In the genomic region with DNA sequence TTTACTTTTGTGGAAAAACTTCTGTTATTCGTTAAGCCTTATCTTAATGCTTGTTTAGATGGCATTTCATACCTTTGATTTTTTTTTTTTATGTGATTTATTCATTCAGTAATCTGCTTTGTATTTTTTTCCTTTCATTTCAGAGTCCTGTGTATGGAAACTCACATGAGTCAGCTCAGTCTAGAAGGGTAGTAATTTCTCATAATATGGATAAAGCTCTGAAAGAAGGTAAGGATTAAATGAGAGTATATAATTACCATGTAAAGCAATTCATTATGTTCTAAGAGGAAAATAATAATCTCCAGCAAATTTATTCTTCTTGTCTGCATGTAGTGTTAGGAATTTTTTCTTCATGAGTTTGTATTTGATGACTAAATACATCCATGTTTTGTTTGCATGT, we compare ENCODE assay signal across 17 cellular contexts.
DNase-seq lines count a peak whose midpoint lies in the region; FAIRE-seq and TF ChIP-seq lines count a peak whose summit lies in the region.
"Had no signal": no experiment of that assay in that cellular context is flagged by ENCODE, and none has a peak within 500 bp of the region (broad histone marks: within the 10 kb centered on the region; RNA-seq: fewer than 3 reads in every experiment).

No MANE protein-coding gene starts in this region.

- DNase-seq in GM18507 (ENCODE audit: extremely low spot score, insufficient read length, low read depth) (no peak), amniotic epithelial cell (ENCODE audit: low read depth) (peak; percentile 49), retinal pigment epithelial cell (ENCODE audit: low read depth) (peak; percentile 39), NCI-H526 (lab: John Stamatoyannopoulos, UW) (no peak), NOMO-1 (lab: John Stamatoyannopoulos, UW; ENCODE audit: unreplicated experiment in 2 of 2) (no peak)
- DNase-seq in NK-92 treated with Interleukin-12 subunit alpha and Interleukin-12 subunit beta, amount 100 ng/mL, for 24 hours (lab: John Stamatoyannopoulos, UW): no peak
- DNase-seq: activated CD8-positive, alpha-beta memory T cell treated with anti-CD3 and anti-CD28 coated beads for 24 hours; activated gamma-delta T cell; BE2C; Calu3; H7; left ventricle myocardium superior; NCI-H1694; sigmoid colon; T-cell had no signal

- H3K36me3 ChIP-seq in HUES6 (ENCODE audit: control insufficient read depth, insufficient read depth, low read length): 0 out of 2 replicates have a peak, but pooled peaks cover 3% of the 10 kb centered on the region
- H3K36me3 ChIP-seq: BE2C, sigmoid colon had no signal

- no peak overlapping the region for H3K4me3 ChIP-seq in HUES6 (ENCODE audit: low read depth, low read length)
- no peak overlapping the region for H3K4me3 ChIP-seq in retinal pigment epithelial cell (ENCODE audit: low read length)
- H3K4me3 ChIP-seq: sigmoid colon had no signal

- peak overlapping the region; percentile 57; the same call in 1 of the 2 replicates for H3K27ac ChIP-seq in HUES6 (ENCODE audit: low read depth, low read length)
- H3K27ac ChIP-seq: epithelial cell of prostate had no signal

- H3K27me3 ChIP-seq in HUES6 (ENCODE audit: control insufficient read depth, insufficient read depth, low read length): no peaks in the 10 kb centered on the region
- H3K27me3 ChIP-seq: BE2C, sigmoid colon had no signal

- H3K9me3 ChIP-seq in HUES6 (ENCODE audit: control insufficient read depth, insufficient read depth, low read depth, low read length): no peaks in the 10 kb centered on the region
- H3K9me3 ChIP-seq: BE2C, sigmoid colon had no signal

- H3K4me1 ChIP-seq in HUES6 (ENCODE audit: control insufficient read depth, insufficient read depth, low read length): no peaks in the 10 kb centered on the region

- H3K9ac ChIP-seq in HUES6 (ENCODE audit: low read length): no peak overlapping the region

- peak; percentile 63 for FAIRE-seq in GM18507 (lab: Jason Lieb, UNC)

- TF ChIP-seq CTCF in retinal pigment epithelial cell (conservative IDR thresholded peaks at IDR 0.05; ENCODE audit: low read depth, low read length): no peak

Comparison
In these comparisons a context has a peak if more than half of its experiments do, and no peak if none do; other contexts are left out.
1. DNase-seq: peak in amniotic epithelial cell (single experiment) and retinal pigment epithelial cell (single experiment); none in GM18507 (single experiment), NCI-H526 (0 of 2), NK-92 treated with Interleukin-12 subunit alpha and Interleukin-12 subunit beta, amount 100 ng/mL, for 24 hours (single experiment) and NOMO-1 (0 of 2).